In genomic region chr15:93859176-93859575, GRCh38 we compare ENCODE assay signal across 20 cellular contexts.
DNase-seq lines count a peak whose midpoint lies in the region; ATAC-seq and TF ChIP-seq lines count a peak whose summit lies in the region.
"Had no signal": no experiment of that assay in that cellular context is flagged by ENCODE, and none has a peak within 500 bp of the region (broad histone marks: within the 10 kb centered on the region; RNA-seq: fewer than 3 reads in every experiment).

No MANE protein-coding gene starts in this region.

- no peak for ATAC-seq in DND-41 (ENCODE audit: insufficient read depth, low read depth)
- no peak for ATAC-seq in HG03025 (IDR thresholded peaks at IDR 0.05; ENCODE audit: low FRiP score, unreplicated experiment)
- ATAC-seq: CD8-positive, alpha-beta T cell; GM12878; GM23338 had no signal

- no peak overlapping the region for H3K4me3 Mint-ChIP-seq in neural crest cell
- H3K4me3 Mint-ChIP-seq: B cell; CD4-positive, CD25-positive, alpha-beta regulatory T cell; CD8-positive, alpha-beta T cell; GM23338; HFFc6 had no signal

- no peaks in the 10 kb centered on the region for H3K36me3 Mint-ChIP-seq in neural crest cell (ENCODE audit: low read depth)
- H3K36me3 Mint-ChIP-seq: CD4-positive, CD25-positive, alpha-beta regulatory T cell; CD8-positive, alpha-beta T cell had no signal

- no peak overlapping the region for H2AFZ ChIP-seq in DND-41 (ENCODE audit: low read depth, low read length)
- H2AFZ ChIP-seq: GM23338 had no signal

- peaks cover 45% of the 10 kb centered on the region for H3K4me1 ChIP-seq in DND-41 (ENCODE audit: insufficient read depth, low read length)
- H3K4me1 ChIP-seq: HAP-1 had no signal

- H3K4me2 ChIP-seq in DND-41 (ENCODE audit: insufficient read depth, low read length): no peak overlapping the region
- H3K4me2 ChIP-seq: BLaER1, GM23338 had no signal

- DNase-seq in DND-41: no peak
- DNase-seq in H4 (ENCODE audit: low spot score): peak; percentile 14
- DNase-seq in SW480 (ENCODE audit: low spot score): peak; percentile 23
- DNase-seq in neural crest cell (ENCODE audit: low read depth, low spot score): no peak
- DNase-seq in AG08395 (ENCODE audit: low spot score): no peak
- no peak for DNase-seq in T-helper 2 cell
- DNase-seq: Caco-2; CD4-positive, CD25-positive, alpha-beta regulatory T cell; CD8-positive, alpha-beta T cell; DMS153; EL; GDM1; HFFc6 had no signal

- H3K36me3 ChIP-seq in DND-41 (ENCODE audit: insufficient read depth, low read length): no peaks in the 10 kb centered on the region; the same call in 1 of the 2 replicates
- H3K36me3 ChIP-seq: BLaER1, HAP-1 had no signal

- no peak for TF ChIP-seq CTCF in DND-41 (IDR thresholded peaks at IDR 0.05; ENCODE audit: borderline replicate concordance, extremely low read depth, low read length, poor library complexity, severe bottlenecking)
- TF ChIP-seq CTCF in neural crest cell (conservative IDR thresholded peaks at IDR 0.05): no peak

- H3K27me3 ChIP-seq in DND-41 (ENCODE audit: insufficient read depth, low read length, poor library complexity): no peaks in the 10 kb centered on the region
- H3K27me3 ChIP-seq: BLaER1 had no signal

- no peaks in the 10 kb centered on the region for H3K4me1 Mint-ChIP-seq in neural crest cell
- H3K4me1 Mint-ChIP-seq: B cell, GM23338 had no signal

- no peaks in the 10 kb centered on the region for H3K9me3 Mint-ChIP-seq in neural crest cell
- H3K9me3 Mint-ChIP-seq: CD8-positive, alpha-beta T cell; GM23338 had no signal

- H4K20me1 ChIP-seq in DND-41 (ENCODE audit: insufficient read depth, low read length): no peaks in the 10 kb centered on the region
- H4K20me1 ChIP-seq: BLaER1 had no signal

- peak overlapping the region; percentile 45; the same call in 1 of the 2 replicates for H3K27ac ChIP-seq in DND-41 (ENCODE audit: low read length)
- H3K27ac ChIP-seq: BLaER1, C4-2B had no signal

- H3K27me3 Mint-ChIP-seq in neural crest cell (ENCODE audit: low read depth): no peaks in the 10 kb centered on the region
- H3K27me3 Mint-ChIP-seq: B cell had no signal

- no peak overlapping the region for H3K4me3 ChIP-seq in DND-41 (ENCODE audit: low read depth in 1 of 2, low read length in 2 of 2)
- H3K4me3 ChIP-seq: BLaER1, GM12878, GM23338, HAP-1 had no signal

- no peak overlapping the region for H3K9ac ChIP-seq in DND-41 (ENCODE audit: low read depth, low read length)
- H3K9ac ChIP-seq: BLaER1 had no signal

- peak overlapping the region; percentile 72 for H3K27ac Mint-ChIP-seq in neural crest cell (ENCODE audit: unreplicated experiment)
- H3K27ac Mint-ChIP-seq: B cell; CD4-positive, CD25-positive, alpha-beta regulatory T cell; CD8-positive, alpha-beta T cell; GM23338; HFFc6 had no signal

- no peaks in the 10 kb centered on the region for H3K9me3 ChIP-seq in DND-41 (ENCODE audit: insufficient read depth, low read length, severe bottlenecking)
- H3K9me3 ChIP-seq: BLaER1, Caco-2, HAP-1 had no signal

- H3K79me2 ChIP-seq in DND-41 (ENCODE audit: insufficient read depth, low read length): peaks cover 20% of the 10 kb centered on the region

Comparison
In these comparisons a context has a peak if more than half of its experiments do, and no peak if none do; other contexts are left out.
1. DNase-seq: peak in H4 (single experiment) and SW480 (single experiment); none in DND-41 (single experiment), neural crest cell (single experiment), AG08395 (single experiment) and T-helper 2 cell (0 of 5).